ENCODE assay signal across 17 cellular contexts in genomic region chr1:194342484-194343262, GRCh38.
DNase-seq lines count a peak whose midpoint lies in the region; ATAC-seq and TF ChIP-seq lines count a peak whose summit lies in the region.
"Had no signal": no experiment of that assay in that cellular context is flagged by ENCODE, and none has a peak within 500 bp of the region (broad histone marks: within the 10 kb centered on the region; RNA-seq: fewer than 3 reads in every experiment).

No MANE protein-coding gene starts in this region.

- no peak overlapping the region for H3K27ac ChIP-seq in WERI-Rb-1

- no peaks in the 10 kb centered on the region for H3K27me3 ChIP-seq in WERI-Rb-1 (ENCODE audit: insufficient read depth, low read depth, severe bottlenecking)

- no peaks in the 10 kb centered on the region for H3K9me3 ChIP-seq in WERI-Rb-1 (ENCODE audit: severe bottlenecking)

- DNase-seq in HT-29 (ENCODE audit: low spot score), result peak; percentile 32
- DNase-seq in WERI-Rb-1, result peak; percentile 30
- peak; percentile 6 for DNase-seq in nephron progenitor cell
- DNase-seq in NCI-H2227 (lab: John Stamatoyannopoulos, UW; ENCODE audit: unreplicated experiment), result no peak
- no peak for DNase-seq in RKO (ENCODE audit: low spot score)
- no peak for DNase-seq in activated T-helper 1 cell treated with anti-CD3 and anti-CD28 coated beads, Interleukin-12 subunit alpha, Interleukin-12 subunit beta, Interleukin-2, Interleukin-4 antibody, amounts not matched to agents 30 ng/mL and 10 ng/mL and 1 ng/mL, durations not matched to agents 14 hours and 24 hours and 36 hours (ENCODE audit: low spot score)
- DNase-seq: activated CD4-positive, alpha-beta T cell treated with anti-CD3 and anti-CD28 coated beads, Interleukin-2, amount 50 U/mL, for 1 hour; activated effector memory CD4-positive, alpha-beta T cell treated with Interleukin-2 at 50 U/mL for 16 hours; effector CD8-positive, alpha-beta T cell; foreskin melanocyte; left ventricle myocardium superior; NCI-H446 had no signal

- H3K27me3 Mint-ChIP-seq in nephron progenitor cell (ENCODE audit: low read depth, poor library complexity), result peaks cover 2% of the 10 kb centered on the region
- H3K27me3 Mint-ChIP-seq in activated T-helper 1 cell treated with anti-CD3 and anti-CD28 coated beads, Interleukin-12 subunit alpha, Interleukin-12 subunit beta, Interleukin-2, Interleukin-4 antibody, amounts not matched to agents 30 ng/mL and 10 ng/mL and 1 ng/mL, durations not matched to agents 14 hours and 24 hours and 36 hours (ENCODE audit: insufficient read depth), result no peaks in the 10 kb centered on the region
- H3K27me3 Mint-ChIP-seq: natural killer cell treated with Interleukin-12 subunit alpha and Interleukin-12 subunit beta and Interleukin-15 and Interleukin-18, amount 100 ng/mL, for 72 hours had no signal

- no peaks in the 10 kb centered on the region for H3K36me3 ChIP-seq in WERI-Rb-1

- no peaks in the 10 kb centered on the region for H3K36me3 Mint-ChIP-seq in nephron progenitor cell (ENCODE audit: low read depth)
- H3K36me3 Mint-ChIP-seq in activated T-helper 1 cell treated with anti-CD3 and anti-CD28 coated beads, Interleukin-12 subunit alpha, Interleukin-12 subunit beta, Interleukin-2, Interleukin-4 antibody, amounts not matched to agents 30 ng/mL and 10 ng/mL and 1 ng/mL, durations not matched to agents 14 hours and 24 hours and 36 hours (ENCODE audit: low read depth), result no peaks in the 10 kb centered on the region
- H3K36me3 Mint-ChIP-seq: CD14-positive monocyte; natural killer cell treated with Interleukin-12 subunit alpha and Interleukin-12 subunit beta and Interleukin-15 and Interleukin-18, amount 100 ng/mL, for 72 hours had no signal

- intact Hi-C loops in activated T-helper 1 cell treated with anti-CD3 and anti-CD28 coated beads, Interleukin-12 subunit alpha, Interleukin-12 subunit beta, Interleukin-2, Interleukin-4 antibody, amounts not matched to agents 30 ng/mL and 10 ng/mL and 1 ng/mL, durations not matched to agents 14 hours and 24 hours and 36 hours (cut with micrococcal nuclease), result no loop called here

- no peak overlapping the region for H3K4me3 Mint-ChIP-seq in nephron progenitor cell
- H3K4me3 Mint-ChIP-seq in activated T-helper 1 cell treated with anti-CD3 and anti-CD28 coated beads, Interleukin-12 subunit alpha, Interleukin-12 subunit beta, Interleukin-2, Interleukin-4 antibody, amounts not matched to agents 30 ng/mL and 10 ng/mL and 1 ng/mL, durations not matched to agents 14 hours and 24 hours and 36 hours, result no peak overlapping the region
- H3K4me3 Mint-ChIP-seq: CD14-positive monocyte; natural killer cell treated with Interleukin-12 subunit alpha and Interleukin-12 subunit beta and Interleukin-15 and Interleukin-18, amount 100 ng/mL, for 72 hours; T-helper 2 cell treated with Interferon-gamma antibody and Interleukin-4, amounts not matched to agents 5 μg/mL and 100 μg/mL, for 36 hours had no signal

- no peak overlapping the region for H3K27ac Mint-ChIP-seq in nephron progenitor cell
- H3K27ac Mint-ChIP-seq in activated T-helper 1 cell treated with anti-CD3 and anti-CD28 coated beads, Interleukin-12 subunit alpha, Interleukin-12 subunit beta, Interleukin-2, Interleukin-4 antibody, amounts not matched to agents 30 ng/mL and 10 ng/mL and 1 ng/mL, durations not matched to agents 14 hours and 24 hours and 36 hours, result no peak overlapping the region
- H3K27ac Mint-ChIP-seq: natural killer cell treated with Interleukin-12 subunit alpha and Interleukin-12 subunit beta and Interleukin-15 and Interleukin-18, amount 100 ng/mL, for 72 hours; T-helper 2 cell treated with Interferon-gamma antibody and Interleukin-4, amounts not matched to agents 5 μg/mL and 100 μg/mL, for 36 hours had no signal

- no peak overlapping the region for H3K4me3 ChIP-seq in WERI-Rb-1 (ENCODE audit: low read depth, low read length)

- no peak for ATAC-seq in HG02981 (IDR thresholded peaks at IDR 0.05; ENCODE audit: unreplicated experiment)
- ATAC-seq: left ventricle myocardium superior; natural killer cell treated with Interleukin-12 subunit alpha and Interleukin-12 subunit beta and Interleukin-15 and Interleukin-18, amount 100 ng/mL, for 72 hours had no signal

- no peaks in the 10 kb centered on the region for H3K4me1 Mint-ChIP-seq in nephron progenitor cell
- H3K4me1 Mint-ChIP-seq in activated T-helper 1 cell treated with anti-CD3 and anti-CD28 coated beads, Interleukin-12 subunit alpha, Interleukin-12 subunit beta, Interleukin-2, Interleukin-4 antibody, amounts not matched to agents 30 ng/mL and 10 ng/mL and 1 ng/mL, durations not matched to agents 14 hours and 24 hours and 36 hours (ENCODE audit: low read depth), result peaks cover 8% of the 10 kb centered on the region
- H3K4me1 Mint-ChIP-seq: CD14-positive monocyte had no signal

- peak; percentile 29; the same call in 1 of the 2 replicates for TF ChIP-seq CTCF in GM12874 (IDR thresholded peaks at IDR 0.05; ENCODE audit: insufficient read depth, low read depth, low read length)
- peak; percentile 55 for TF ChIP-seq CTCF in WERI-Rb-1 (IDR thresholded peaks at IDR 0.05; ENCODE audit: low read depth, low read length)
- TF ChIP-seq CTCF in nephron progenitor cell (IDR thresholded peaks at IDR 0.05), result peak; percentile 31

- H3K9me3 Mint-ChIP-seq in nephron progenitor cell, result no peaks in the 10 kb centered on the region
- H3K9me3 Mint-ChIP-seq in activated T-helper 1 cell treated with anti-CD3 and anti-CD28 coated beads, Interleukin-12 subunit alpha, Interleukin-12 subunit beta, Interleukin-2, Interleukin-4 antibody, amounts not matched to agents 30 ng/mL and 10 ng/mL and 1 ng/mL, durations not matched to agents 14 hours and 24 hours and 36 hours, result no peaks in the 10 kb centered on the region
- H3K9me3 Mint-ChIP-seq: natural killer cell treated with Interleukin-12 subunit alpha and Interleukin-12 subunit beta and Interleukin-15 and Interleukin-18, amount 100 ng/mL, for 72 hours; T-helper 2 cell treated with Interferon-gamma antibody and Interleukin-4, amounts not matched to agents 5 μg/mL and 100 μg/mL, for 36 hours had no signal

Comparison
In these comparisons a context has a peak if more than half of its experiments do, and no peak if none do; other contexts are left out.
1. DNase-seq: peak in HT-29 (single experiment), WERI-Rb-1 (single experiment) and nephron progenitor cell (single experiment); none in NCI-H2227 (single experiment), RKO (single experiment) and activated T-helper 1 cell treated with anti-CD3 and anti-CD28 coated beads, Interleukin-12 subunit alpha, Interleukin-12 subunit beta, Interleukin-2, Interleukin-4 antibody, amounts not matched to agents 30 ng/mL and 10 ng/mL and 1 ng/mL, durations not matched to agents 14 hours and 24 hours and 36 hours (single experiment).
2. Peak in every context shown above with its lines, with median percentiles within 50 percentile points of each other: CTCF ChIP-seq.